ENCODE assay signal across 25 cellular contexts in the genomic region with DNA sequence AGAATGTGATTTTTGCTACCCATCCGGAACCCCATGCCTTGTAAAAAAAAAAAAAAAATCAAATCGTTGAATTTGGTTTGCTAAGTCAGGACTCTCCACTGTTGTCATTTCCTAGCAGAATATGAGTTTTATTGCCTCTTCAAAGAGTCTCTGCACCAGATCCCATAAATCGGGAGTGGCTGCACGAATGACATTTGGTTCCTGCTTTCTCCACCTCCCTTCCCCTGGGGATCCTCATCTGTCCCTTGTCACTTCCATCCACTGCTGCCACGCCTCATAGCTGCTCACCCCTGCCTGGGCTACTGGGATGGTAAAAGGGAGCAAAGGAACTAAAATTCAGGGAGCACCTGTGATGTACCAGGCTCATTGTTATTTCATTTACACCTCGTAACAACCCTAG. TPM values are rescaled to one million over a fixed set of nuclear protein-coding genes. Genes with fewer than 3 reads are reported as not detected.
"Had no signal": no experiment of that assay in that cellular context is flagged by ENCODE, and none has a peak within 500 bp of the region (broad histone marks: within the 10 kb centered on the region; RNA-seq: fewer than 3 reads in every experiment).

No MANE protein-coding gene starts in this region.

- H3K27ac Mint-ChIP-seq: activated naive CD4-positive, alpha-beta T cell treated with anti-CD3 and anti-CD28 coated beads, Interleukin-2, amount 50 U/mL, for 24 hours; activated T-cell treated with anti-CD3 and anti-CD28 coated beads, Interleukin-2, amount 50 U/mL, for 72 hours; nephron; stimulated activated memory B cell treated with anti-CD40 and anti-IgM and Interleukin-4, amounts not matched to agents 10 μg/mL and 1 μg/mL and 100 μg/mL, for 72 hours had no signal

- DNase-seq: activated CD4-positive, alpha-beta T cell treated with anti-CD3 and anti-CD28 coated beads for 1 hour; activated CD8-positive, alpha-beta memory T cell treated with anti-CD3 and anti-CD28 coated beads for 24 hours; activated CD8-positive, alpha-beta memory T cell treated with anti-CD3 and anti-CD28 coated beads, Interleukin-2, amount 50 U/mL, for 48 hours; activated gamma-delta T cell; activated T-cell treated with anti-CD3 and anti-CD28 coated beads, Interleukin-2, amount 50 U/mL, for 72 hours; cortex of kidney; effector memory CD4-positive, alpha-beta T cell; heart right ventricle; kidney glomerular epithelial cell; nucleus accumbens; sigmoid colon; spleen; stimulated activated CD4-positive, alpha-beta T cell treated with anti-CD3 and anti-CD28 coated beads, Interleukin-4, amount 100 ng/mL, for 4 hours; testis; upper lobe of left lung; WERI-Rb-1 had no signal

- H3K36me3 Mint-ChIP-seq: activated naive CD4-positive, alpha-beta T cell treated with anti-CD3 and anti-CD28 coated beads, Interleukin-2, amount 50 U/mL, for 24 hours; stimulated activated memory B cell treated with anti-CD40 and anti-IgM and Interleukin-4, amounts not matched to agents 10 μg/mL and 1 μg/mL and 100 μg/mL, for 72 hours had no signal

- ATAC-seq: activated T-cell treated with anti-CD3 and anti-CD28 coated beads, Interleukin-2, amount 50 U/mL, for 72 hours; heart right ventricle; stimulated activated memory B cell treated with anti-CD40 and anti-IgM and Interleukin-4, amounts not matched to agents 10 μg/mL and 1 μg/mL and 100 μg/mL, for 72 hours had no signal

- H3K27me3 ChIP-seq: ascending aorta, sigmoid colon, testis, upper lobe of left lung had no signal

- H3K4me3 ChIP-seq: ascending aorta, esophagus muscularis mucosa, heart right ventricle, sigmoid colon, spleen, testis, upper lobe of left lung had no signal

- H3K27me3 Mint-ChIP-seq: activated naive CD4-positive, alpha-beta T cell treated with anti-CD3 and anti-CD28 coated beads, Interleukin-2, amount 50 U/mL, for 24 hours; central memory CD8-positive, alpha-beta T cell had no signal

- H3K9me3 ChIP-seq: ascending aorta, esophagus muscularis mucosa, heart right ventricle, sigmoid colon, spleen, testis, upper lobe of left lung had no signal

- H3K27ac ChIP-seq: ascending aorta, esophagus muscularis mucosa, sigmoid colon, testis, WERI-Rb-1 had no signal

- H3K4me3 Mint-ChIP-seq: activated naive CD4-positive, alpha-beta T cell treated with anti-CD3 and anti-CD28 coated beads, Interleukin-2, amount 50 U/mL, for 24 hours; activated T-cell treated with anti-CD3 and anti-CD28 coated beads, Interleukin-2, amount 50 U/mL, for 72 hours; central memory CD8-positive, alpha-beta T cell; nephron; stimulated activated memory B cell treated with anti-CD40 and anti-IgM and Interleukin-4, amounts not matched to agents 10 μg/mL and 1 μg/mL and 100 μg/mL, for 72 hours had no signal

- H3K4me1 ChIP-seq: ascending aorta, sigmoid colon had no signal

- H3K36me3 ChIP-seq: ascending aorta, esophagus muscularis mucosa, heart right ventricle, sigmoid colon, spleen, upper lobe of left lung, WERI-Rb-1 had no signal

- H3K9me3 Mint-ChIP-seq: activated naive CD4-positive, alpha-beta T cell treated with anti-CD3 and anti-CD28 coated beads, Interleukin-2, amount 50 U/mL, for 24 hours; activated T-cell treated with anti-CD3 and anti-CD28 coated beads, Interleukin-2, amount 50 U/mL, for 72 hours; central memory CD8-positive, alpha-beta T cell; nephron; stimulated activated memory B cell treated with anti-CD40 and anti-IgM and Interleukin-4, amounts not matched to agents 10 μg/mL and 1 μg/mL and 100 μg/mL, for 72 hours had no signal

RNA-seq across cellular contexts. Expression of a gene that starts 0.3 kb away (rescaled TPM):
- total RNA-seq: activated T-cell treated with anti-CD3 and anti-CD28 coated beads, Interleukin-2, amount 50 U/mL, for 72 hours; ascending aorta; endothelial cell of umbilical vein; esophagus muscularis mucosa; heart right ventricle; renal cortical epithelial cell; upper lobe of left lung had no signal

RNA-seq across cellular contexts. Expression of a gene that starts 9.1 kb away (rescaled TPM):
- total RNA-seq: activated T-cell treated with anti-CD3 and anti-CD28 coated beads, Interleukin-2, amount 50 U/mL, for 72 hours; ascending aorta; endothelial cell of umbilical vein; esophagus muscularis mucosa; heart right ventricle; liver; renal cortical epithelial cell; sigmoid colon; testis; upper lobe of left lung had no signal

RNA-seq across cellular contexts. Expression of a gene that starts 15.4 kb away (rescaled TPM):
- total RNA-seq: activated T-cell treated with anti-CD3 and anti-CD28 coated beads, Interleukin-2, amount 50 U/mL, for 72 hours; endothelial cell of umbilical vein; heart right ventricle; renal cortical epithelial cell; spleen had no signal

RNA-seq across cellular contexts. Expression of a gene that starts 22.8 kb away (rescaled TPM):
- total RNA-seq: activated T-cell treated with anti-CD3 and anti-CD28 coated beads, Interleukin-2, amount 50 U/mL, for 72 hours; ascending aorta; endothelial cell of umbilical vein; esophagus muscularis mucosa; liver; renal cortical epithelial cell; sigmoid colon; spleen; upper lobe of left lung had no signal

RNA-seq across cellular contexts. Expression of a gene that starts 28.7 kb away (rescaled TPM):
- total RNA-seq: activated T-cell treated with anti-CD3 and anti-CD28 coated beads, Interleukin-2, amount 50 U/mL, for 72 hours; liver; sigmoid colon; spleen had no signal
